In genomic region chr17:78557598-78558039, GRCh38 we compare ENCODE assay signal across 12 cellular contexts. TPM values are rescaled to one million over a fixed set of nuclear protein-coding genes. Genes with fewer than 3 reads are reported as not detected.
A peak's percentile ranks its signal among the peaks of the same experiment; 100 is the strongest.
DNase-seq lines count a peak whose midpoint lies in the region; ATAC-seq and TF ChIP-seq lines count a peak whose summit lies in the region.
"Had no signal": no experiment of that assay in that cellular context is flagged by ENCODE, and none has a peak within 500 bp of the region (broad histone marks: within the 10 kb centered on the region; RNA-seq: fewer than 3 reads in every experiment).

No MANE protein-coding gene starts in this region.

- H3K4me3 ChIP-seq in brain microvascular endothelial cell (ENCODE audit: low read depth, low read length) (no peak overlapping the region), transverse colon (no peak overlapping the region)
- H3K4me3 ChIP-seq: neural progenitor cell had no signal

- H3K27me3 ChIP-seq in brain microvascular endothelial cell (replicated peaks): no peaks in the 10 kb centered on the region
- H3K27me3 ChIP-seq in transverse colon: peaks cover 13% of the 10 kb centered on the region
- H3K27me3 ChIP-seq: neural progenitor cell had no signal

- TF ChIP-seq POLR2A in transverse colon (IDR thresholded peaks at IDR 0.05): no peak

- DNase-seq in EL (peak; percentile 57), NCI-H226 (peak; percentile 44), brain microvascular endothelial cell (peak; percentile 43), non-pigmented ciliary epithelial cell (ENCODE audit: low read depth) (peak; percentile 14), transverse colon (no peak), NCI-H748 treated with DMSO at 0.1 percent for 48 hours (lab: John Stamatoyannopoulos, UW) (no peak), SIG-M5 (lab: John Stamatoyannopoulos, UW) (no peak)
- DNase-seq: DMS79; effector memory CD8-positive, alpha-beta T cell; stimulated activated CD4-positive, alpha-beta T cell treated with anti-CD3 and anti-CD28 coated beads, Interleukin-2, amount 100 ng/mL, for 24 hours had no signal

- no peak for ATAC-seq in HG02798 (IDR thresholded peaks at IDR 0.05; ENCODE audit: poor library complexity, unreplicated experiment)
- ATAC-seq: effector memory CD8-positive, alpha-beta T cell had no signal

- H3K9me3 ChIP-seq in transverse colon: no peaks in the 10 kb centered on the region

- H3K4me1 ChIP-seq in transverse colon: no peaks in the 10 kb centered on the region
- H3K4me1 ChIP-seq: neural progenitor cell had no signal

- in situ Hi-C loops in brain microvascular endothelial cell (cut with HindIII; ENCODE audit: low pct_ligation_motif_present, low sequenced_read_pairs): no loop called here
- in situ Hi-C loops in transverse colon (cut with MboI; ENCODE audit: low pct_ligation_motif_present in 1 of 4, low pct_unique_long_range_greater_than_20kb in 1 of 4, low sequenced_read_pairs in 3 of 4): no loop called here

- TF ChIP-seq EP300 in transverse colon (IDR thresholded peaks at IDR 0.05; ENCODE audit: low read depth): no peak

- WGBS in transverse colon (ENCODE audit: low coverage in 1 of 2), 2 donors: 23 to 24% methylated on average over 2 of the region's 2 CpGs

- H3K36me3 ChIP-seq in brain microvascular endothelial cell (replicated peaks) (no peaks in the 10 kb centered on the region), transverse colon (no peaks in the 10 kb centered on the region)
- H3K36me3 ChIP-seq: neural progenitor cell had no signal

- H3K27ac ChIP-seq in brain microvascular endothelial cell (peak overlapping the region; percentile 45), transverse colon (no peak overlapping the region)
- H3K27ac ChIP-seq: neural progenitor cell had no signal

- TF ChIP-seq CTCF in brain microvascular endothelial cell (IDR thresholded peaks at IDR 0.05; ENCODE audit: low read depth, low read length, missing control alignments): no peak
- TF ChIP-seq CTCF in transverse colon (IDR thresholded peaks at IDR 0.05): no peak

- intact Hi-C loops in transverse colon (cut with DNase I; ENCODE audit: low total_unique reads): no loop called here

RNA-seq across cellular contexts. Expression of gene DNAH17, which starts 19.6 kb away (rescaled TPM):
- total RNA-seq in transverse colon: under 1 TPM in 1 of 4 donors, not detected in 3; under 0.01 TPM

Comparison
In these comparisons a context has a peak if more than half of its experiments do, and no peak if none do; other contexts are left out.
1. DNase-seq: peak in EL (single experiment), NCI-H226 (single experiment), brain microvascular endothelial cell (single experiment) and non-pigmented ciliary epithelial cell (single experiment); none in transverse colon (single experiment), NCI-H748 treated with DMSO at 0.1 percent for 48 hours (single experiment) and SIG-M5 (single experiment).